Comparison of ENCODE assay signal across 33 cellular contexts in genomic region chr6:11083491-11083890, GRCh38. TPM values are rescaled to one million over a fixed set of nuclear protein-coding genes. Genes with fewer than 3 reads are reported as not detected.
DNase-seq lines count a peak whose midpoint lies in the region; ATAC-seq, FAIRE-seq and TF ChIP-seq lines count a peak whose summit lies in the region.
"Had no signal": no experiment of that assay in that cellular context is flagged by ENCODE, and none has a peak within 500 bp of the region (broad histone marks: within the 10 kb centered on the region; RNA-seq: fewer than 3 reads in every experiment).

No MANE protein-coding gene starts in this region.

- peak; percentile 31 for FAIRE-seq in HTR-8/SVneo (lab: Jason Lieb, UNC)
- FAIRE-seq: endometrium, GM18507, islet of Langerhans, urothelium cell line had no signal

- H3K36me3 ChIP-seq in CD8-positive, alpha-beta memory T cell (ENCODE audit: insufficient read depth, low read length), result no peaks in the 10 kb centered on the region
- H3K36me3 ChIP-seq: HAP-1, SJSA1 had no signal

- no peaks in the 10 kb centered on the region for H3K4me1 Mint-ChIP-seq in CD8-positive, alpha-beta memory T cell
- H3K4me1 Mint-ChIP-seq in osteocyte (ENCODE audit: unreplicated experiment), result peaks cover 14% of the 10 kb centered on the region
- H3K4me1 Mint-ChIP-seq: activated naive CD8-positive, alpha-beta T cell treated with anti-CD3 and anti-CD28 coated beads for 36 hours; brain; neural crest cell had no signal

- H3K4me1 ChIP-seq in CD8-positive, alpha-beta memory T cell (ENCODE audit: insufficient read depth, low read length), result no peaks in the 10 kb centered on the region
- H3K4me1 ChIP-seq: HAP-1 had no signal

- H3K4me3 ChIP-seq in fibroblast of villous mesenchyme (ENCODE audit: low read depth, low read length), result no peak overlapping the region
- H3K4me3 ChIP-seq in CD8-positive, alpha-beta memory T cell (ENCODE audit: low read length), result no peak overlapping the region
- H3K4me3 ChIP-seq: coronary artery, HAP-1, hepatocyte, SJSA1, skin epidermis had no signal

- H3K36me3 Mint-ChIP-seq in CD8-positive, alpha-beta memory T cell, result peaks cover 0 to 2% (median 0%) of the 10 kb centered on the region in 3 donors
- H3K36me3 Mint-ChIP-seq in osteocyte (ENCODE audit: unreplicated experiment), result no peaks in the 10 kb centered on the region
- H3K36me3 Mint-ChIP-seq: activated naive CD8-positive, alpha-beta T cell treated with anti-CD3 and anti-CD28 coated beads for 36 hours; brain had no signal

- POLR2A ChIA-PET in CD8-positive, alpha-beta memory T cell (lab: Charles Lee), result no interaction called here

- CTCF ChIA-PET in CD8-positive, alpha-beta memory T cell (lab: Charles Lee), result interaction anchor here (0.6 kb wide), 1 partner anchor 439 kb away, joined by 4 read pairs; no protein-coding TSS in a partner anchor

- H3K27me3 ChIP-seq in CD8-positive, alpha-beta memory T cell (ENCODE audit: insufficient read depth, low read length, poor library complexity, severe bottlenecking), result no peaks in the 10 kb centered on the region
- H3K27me3 ChIP-seq: hepatocyte, SJSA1 had no signal

- no peak for TF ChIP-seq CTCF in fibroblast of villous mesenchyme (IDR thresholded peaks at IDR 0.05; ENCODE audit: insufficient read depth, low read depth, low read length)
- no peak for TF ChIP-seq CTCF in osteocyte (IDR thresholded peaks at IDR 0.05)

- peaks cover 0 to 2% (median 0%) of the 10 kb centered on the region in 5 donors for H3K9me3 Mint-ChIP-seq in CD8-positive, alpha-beta memory T cell
- no peaks in the 10 kb centered on the region for H3K9me3 Mint-ChIP-seq in osteocyte (ENCODE audit: unreplicated experiment)
- H3K9me3 Mint-ChIP-seq: activated naive CD8-positive, alpha-beta T cell treated with anti-CD3 and anti-CD28 coated beads for 36 hours; brain had no signal

- no peak overlapping the region for H3K4me3 Mint-ChIP-seq in CD8-positive, alpha-beta memory T cell
- no peak overlapping the region for H3K4me3 Mint-ChIP-seq in osteocyte (ENCODE audit: unreplicated experiment)
- H3K4me3 Mint-ChIP-seq: activated naive CD8-positive, alpha-beta T cell treated with anti-CD3 and anti-CD28 coated beads for 36 hours; brain; neural crest cell had no signal

- DNase-seq in Daoy (ENCODE audit: low read depth) (peak; percentile 67), HTR-8/SVneo (ENCODE audit: insufficient read length, low spot score) (peak; percentile 27), astrocyte of the hippocampus (ENCODE audit: low read depth, low spot score) (peak; percentile 36), fibroblast of villous mesenchyme (ENCODE audit: low read depth) (peak; percentile 36), osteocyte (ENCODE audit: extremely low spot score, unreplicated experiment) (no peak)
- no peak for DNase-seq in CD8-positive, alpha-beta memory T cell
- DNase-seq: activated naive CD8-positive, alpha-beta T cell treated with anti-CD3 and anti-CD28 coated beads for 36 hours; foreskin melanocyte; GDM1; Kasumi-1; NCI-H1105; NCI-H2029 treated with DMSO at 0.1 percent for 48 hours; NCI-H345; stimulated activated CD4-positive, alpha-beta T cell treated with anti-CD3 and anti-CD28 coated beads, Interleukin-1b, Interleukin-23, amount 100 ng/mL, for 48 hours; substantia nigra; T-helper 2 cell had no signal

- H3K27me3 Mint-ChIP-seq in CD8-positive, alpha-beta memory T cell, result peaks cover 11 to 21% of the 10 kb centered on the region in 2 donors
- H3K27me3 Mint-ChIP-seq in osteocyte (ENCODE audit: unreplicated experiment), result no peaks in the 10 kb centered on the region
- H3K27me3 Mint-ChIP-seq: brain, progenitor cell of endocrine pancreas had no signal

- H3K27ac Mint-ChIP-seq in CD8-positive, alpha-beta memory T cell, result no peak overlapping the region
- H3K27ac Mint-ChIP-seq in osteocyte (ENCODE audit: unreplicated experiment), result no peak overlapping the region
- H3K27ac Mint-ChIP-seq: activated naive CD8-positive, alpha-beta T cell treated with anti-CD3 and anti-CD28 coated beads for 36 hours; brain; progenitor cell of endocrine pancreas had no signal

- ATAC-seq in HG03095 (IDR thresholded peaks at IDR 0.05; ENCODE audit: unreplicated experiment) (no peak), HG02588 (IDR thresholded peaks at IDR 0.05; ENCODE audit: unreplicated experiment) (no peak)

- no peak overlapping the region for H3K27ac ChIP-seq in CD8-positive, alpha-beta memory T cell (ENCODE audit: low read depth, low read length)
- H3K27ac ChIP-seq: C4-2B, coronary artery, hepatocyte, SJSA1, skin epidermis, VCaP had no signal

- no peaks in the 10 kb centered on the region for H3K9me3 ChIP-seq in CD8-positive, alpha-beta memory T cell (ENCODE audit: low read length)
- H3K9me3 ChIP-seq: HAP-1, SJSA1 had no signal

RNA-seq across cellular contexts. Expression of gene SMIM13, which starts 10.1 kb away (rescaled TPM):
- 28.3 and 29.0 TPM in 2 replicates for total RNA-seq in Daoy (2014; rRNA removed; shearing (Covaris generic))
- total RNA-seq in fibroblast of villous mesenchyme, result 10.3 and 15.5 TPM in 2 replicates
- total RNA-seq in CD8-positive, alpha-beta memory T cell, result 10 to 100 TPM; 14.7 to 16.0 TPM
- polyA plus RNA-seq in CD8-positive, alpha-beta memory T cell, result 4.6 TPM
- total RNA-seq in osteocyte, result 19.6 and 20.5 TPM in 2 replicates

RNA-seq across cellular contexts. Expression of gene ERVFRD-1, which starts 28.0 kb away (rescaled TPM):
- total RNA-seq in Daoy (2014; rRNA removed; shearing (Covaris generic)), result not detected in 2 replicates
- not detected in 2 replicates for total RNA-seq in fibroblast of villous mesenchyme
- not detected for total RNA-seq in CD8-positive, alpha-beta memory T cell
- 0.12 TPM for polyA plus RNA-seq in CD8-positive, alpha-beta memory T cell
- total RNA-seq in osteocyte, result not detected in 2 replicates
- total RNA-seq: activated naive CD8-positive, alpha-beta T cell treated with anti-CD3 and anti-CD28 coated beads for 36 hours; neural crest cell; progenitor cell of endocrine pancreas; SJSA1 had no signal
- polyA plus RNA-seq: AG04450 had no signal

RNA-seq across cellular contexts. Expression of gene ELOVL2, which starts 39.4 kb away (rescaled TPM):
- 11.3 and 11.5 TPM in 2 replicates for total RNA-seq in Daoy (2014; rRNA removed; shearing (Covaris generic))
- 1.6 and 2.6 TPM in 2 replicates for total RNA-seq in fibroblast of villous mesenchyme
- total RNA-seq in CD8-positive, alpha-beta memory T cell, result not detected
- polyA plus RNA-seq in CD8-positive, alpha-beta memory T cell, result not detected
- 55.1 and 57.0 TPM in 2 replicates for total RNA-seq in osteocyte
- total RNA-seq: activated naive CD8-positive, alpha-beta T cell treated with anti-CD3 and anti-CD28 coated beads for 36 hours had no signal

Comparison
In these comparisons a context has a peak if more than half of its experiments do, and no peak if none do; other contexts are left out.
1. DNase-seq: peak in Daoy (single experiment), HTR-8/SVneo (single experiment), astrocyte of the hippocampus (single experiment) and fibroblast of villous mesenchyme (single experiment); none in CD8-positive, alpha-beta memory T cell (0 of 5) and osteocyte (single experiment).